16 cellular contexts compared by ENCODE assay signal in genomic region chr3:63661242-63661641, GRCh38. TPM values are rescaled to one million over a fixed set of nuclear protein-coding genes. Genes with fewer than 3 reads are reported as not detected.
A peak's percentile ranks its signal among the peaks of the same experiment; 100 is the strongest.
DNase-seq lines count a peak whose midpoint lies in the region; FAIRE-seq and TF ChIP-seq lines count a peak whose summit lies in the region.
"Had no signal": no experiment of that assay in that cellular context is flagged by ENCODE, and none has a peak within 500 bp of the region (broad histone marks: within the 10 kb centered on the region; RNA-seq: fewer than 3 reads in every experiment).

No MANE protein-coding gene starts in this region.

- H3K9me2 ChIP-seq in DOHH2 (replicated peaks; ENCODE audit: control insufficient read depth, low read length) (no peaks in the 10 kb centered on the region; the same call in 1 of the 2 replicates), SK-N-SH (no peaks in the 10 kb centered on the region)

- peak; percentile 36 for TF ChIP-seq CTCF in DOHH2 (IDR thresholded peaks at IDR 0.05; ENCODE audit: low read depth, low read length, poor library complexity, severe bottlenecking)
- TF ChIP-seq CTCF in SK-N-SH (IDR thresholded peaks at IDR 0.05) = peak; percentile 47
- TF ChIP-seq CTCF in foreskin fibroblast (IDR thresholded peaks at IDR 0.05; ENCODE audit: low read depth, low read length) = peak; percentile 22

- WGBS in SK-N-SH (ENCODE audit: low lambda C conversion rate) = 64% methylated on average over 1 of the region's 1 CpG

- POLR2A ChIA-PET in SK-N-SH (lab: Yijun Ruan, JAX) = no interaction called here

- H4K20me1 ChIP-seq in DOHH2 (ENCODE audit: control insufficient read depth, insufficient read depth, low read depth, low read length) = no peaks in the 10 kb centered on the region
- H4K20me1 ChIP-seq in SK-N-SH (ENCODE audit: insufficient read depth) = no peaks in the 10 kb centered on the region

- no peaks in the 10 kb centered on the region for H3F3A ChIP-seq in DOHH2 (ENCODE audit: control insufficient read depth, insufficient read depth)
- H3F3A ChIP-seq in SK-N-SH (replicated peaks; ENCODE audit: insufficient read depth) = no peaks in the 10 kb centered on the region

- FAIRE-seq in HTR-8/SVneo (lab: Jason Lieb, UNC) = no peak
- FAIRE-seq: frontal cortex had no signal

- H3K79me2 ChIP-seq in DOHH2 (ENCODE audit: control insufficient read depth, low read length) (no peaks in the 10 kb centered on the region), SK-N-SH (ENCODE audit: insufficient read depth) (no peaks in the 10 kb centered on the region)

- H2AFZ ChIP-seq in SK-N-SH (ENCODE audit: low read depth) = no peak overlapping the region

- no peak overlapping the region for H3K9ac ChIP-seq in SK-N-SH

- DNase-seq in HT-29 (ENCODE audit: low spot score) = peak; percentile 10
- DNase-seq in SK-N-SH = no peak
- DNase-seq in foreskin fibroblast = peak in 1 of 2 donors; percentile 41
- no peak for DNase-seq in hepatic stellate cell (ENCODE audit: low spot score)
- no peak for DNase-seq in COLO668 (lab: John Stamatoyannopoulos, UW; ENCODE audit: unreplicated experiment)
- DNase-seq in HTR-8/SVneo (ENCODE audit: insufficient read length, low spot score) = no peak
- DNase-seq: activated CD4-positive, alpha-beta T cell treated with anti-CD3 and anti-CD28 coated beads, Interleukin-2, amount 50 U/mL, for 48 hours; cerebellar nuclear complex; naive thymus-derived CD4-positive, alpha-beta T cell; NCI-H1092; NK-92 treated with Interleukin-12 subunit alpha and Interleukin-12 subunit beta, amount 100 ng/mL, for 24 hours; right lobe of liver; T-helper 2 cell; testis had no signal

- no peaks in the 10 kb centered on the region for H3K36me3 ChIP-seq in DOHH2 (ENCODE audit: control insufficient read depth, low read length)
- H3K36me3 ChIP-seq in SK-N-SH (replicated peaks in 1 of 2; ENCODE audit: control insufficient read depth in 1 of 2, insufficient read depth in 2 of 2, low read length in 1 of 2) = no peaks in the 10 kb centered on the region
- H3K36me3 ChIP-seq: right lobe of liver had no signal

- H3K27ac ChIP-seq in DOHH2 (ENCODE audit: low read depth, low read length) (no peak overlapping the region), SK-N-SH (ENCODE audit: low read depth in 2 of 2, low read length in 1 of 2) (no peak overlapping the region)
- H3K27ac ChIP-seq: right lobe of liver, testis had no signal

- CTCF ChIA-PET in SK-N-SH (lab: Yijun Ruan, JAX) = interaction anchor here (0.7 to 4.6 kb wide), 7 partner anchors 18 to 311 kb away, joined by 3 to 29 read pairs (median 4); partner anchors contain the start of gene C3orf49

- H3K4me1 ChIP-seq in DOHH2 (ENCODE audit: control insufficient read depth, low read length) = no peaks in the 10 kb centered on the region
- H3K4me1 ChIP-seq in SK-N-SH (ENCODE audit: control insufficient read depth in 1 of 2, insufficient read depth in 2 of 2, low read depth in 1 of 2, low read length in 1 of 2) = no peaks in the 10 kb centered on the region
- H3K4me1 ChIP-seq: right lobe of liver, testis had no signal

- TF ChIP-seq RAD21 in SK-N-SH (IDR thresholded peaks at IDR 0.05; ENCODE audit: low read length) = peak; percentile 56

- H3K4me2 ChIP-seq in DOHH2 (ENCODE audit: low read length) (no peak overlapping the region), SK-N-SH (no peak overlapping the region)

- H3K9me3 ChIP-seq in DOHH2 (ENCODE audit: control insufficient read depth, insufficient read depth, low read length) (no peaks in the 10 kb centered on the region), SK-N-SH (no peaks in the 10 kb centered on the region)
- H3K9me3 ChIP-seq: right lobe of liver, testis had no signal

- H3K4me3 ChIP-seq in DOHH2 (ENCODE audit: low read length) (no peak overlapping the region), SK-N-SH (ENCODE audit: low read depth in 2 of 2, low read length in 1 of 2) (no peak overlapping the region), foreskin fibroblast (ENCODE audit: low read depth in 1 of 2, low read length in 2 of 2) (no peak overlapping the region)
- H3K4me3 ChIP-seq: right lobe of liver, testis had no signal

- H3K27me3 ChIP-seq in DOHH2 (ENCODE audit: control insufficient read depth, low read length) (no peaks in the 10 kb centered on the region), SK-N-SH (ENCODE audit: insufficient read depth) (no peaks in the 10 kb centered on the region; the same call in 1 of the 2 replicates)
- H3K27me3 ChIP-seq: right lobe of liver, testis had no signal

- no peak for TF ChIP-seq EP300 in SK-N-SH (IDR thresholded peaks at IDR 0.05; ENCODE audit: borderline replicate concordance in 1 of 2, low read depth in 1 of 2, low read length in 1 of 2)

TF ChIP-seq in SK-N-SH, 30 proteins besides CTCF, POLR2A, EP300 and RAD21:
- no peak for TF ChIP-seq FOSL2 (IDR thresholded peaks at IDR 0.05; ENCODE audit: borderline replicate concordance, low read depth)
- no peak for TF ChIP-seq REST (IDR thresholded peaks at IDR 0.05; ENCODE audit: low read depth, low read length)
- TF ChIP-seq TCF12 (IDR thresholded peaks at IDR 0.05) = no peak
- TF ChIP-seq SMC3 (IDR thresholded peaks at IDR 0.05; ENCODE audit: low read depth, low read length) = peak; percentile 45

RNA-seq across cellular contexts. Expression of gene SNTN, which starts 8.8 kb away (rescaled TPM):
- total RNA-seq in HT-29 (2014; rRNA removed; shearing (Covaris generic)) = not detected in 2 replicates
- polyA plus RNA-seq in SK-N-SH (2012; rRNA removed) = not detected in 2 replicates
- polyA plus RNA-seq in SK-N-SH (2012; cell fraction: cytosol; rRNA removed) = not detected in 2 replicates
- not detected in 2 replicates for polyA plus RNA-seq in SK-N-SH (2012; cell fraction: nucleus; rRNA removed)
- total RNA-seq: frontal cortex; naive thymus-derived CD4-positive, alpha-beta T cell; right lobe of liver; testis had no signal
- polyA plus RNA-seq: naive thymus-derived CD4-positive, alpha-beta T cell had no signal
